Comparison of ENCODE assay signal across 1 cellular context in genomic region chr18:21273568-21273967, GRCh38.
TF ChIP-seq lines count a peak whose summit lies in the region.

No MANE protein-coding gene starts in this region.

TF ChIP-seq in K562, 482 proteins besides CTCF, POLR2A, EP300 and RAD21 (continued from another document):
- no peak for TF ChIP-seq ZNF512 (tag; IDR thresholded peaks at IDR 0.05)
